Comparison of ENCODE assay signal across 7 cellular contexts in genomic region chr7:140237390-140237789, GRCh38.
"Had no signal": no experiment of that assay in that cellular context is flagged by ENCODE, and none has a peak within 500 bp of the region (broad histone marks: within the 10 kb centered on the region; RNA-seq: fewer than 3 reads in every experiment).

No MANE protein-coding gene starts in this region.

- ATAC-seq: HCT116 had no signal

- H3K4me3 ChIP-seq: GM23248, HAP-1 had no signal

- H3K9me3 ChIP-seq: HAP-1 had no signal

- H3K4me1 ChIP-seq: HAP-1 had no signal

- H2AFZ ChIP-seq: GM23248 had no signal

- H3K36me3 ChIP-seq: HAP-1 had no signal

- DNase-seq: GM23248, GOT3, HFFc6, KG1 had no signal

- H3K27ac ChIP-seq: GM23248 had no signal

- H3K9ac ChIP-seq: GM23248 had no signal

- FAIRE-seq: HTR-8/SVneo had no signal
